ENCODE assay signal across 22 cellular contexts in genomic region chr2:12806535-12806934, GRCh38.
"Had no signal": no experiment of that assay in that cellular context is flagged by ENCODE, and none has a peak within 500 bp of the region (broad histone marks: within the 10 kb centered on the region; RNA-seq: fewer than 3 reads in every experiment).

No MANE protein-coding gene starts in this region.

- H3K27me3 ChIP-seq: esophagus squamous epithelium, stomach, transverse colon had no signal

- H3K9me3 ChIP-seq: esophagus squamous epithelium, transverse colon had no signal

- H3K27ac ChIP-seq: transverse colon had no signal

- H3K4me1 ChIP-seq: stomach, transverse colon had no signal

- H3K4me3 ChIP-seq: esophagus squamous epithelium, stomach, transverse colon had no signal

- H3K36me3 ChIP-seq: esophagus squamous epithelium, stomach, transverse colon had no signal

- FAIRE-seq: astrocyte, colon, kidney, urothelium cell line had no signal

- DNase-seq: activated B cell treated with CpG ODN at 0.5 μM for 24 hours; activated CD4-positive, alpha-beta T cell treated with anti-CD3 and anti-CD28 coated beads for 36 hours; activated CD4-positive, alpha-beta T cell treated with anti-CD3 and anti-CD28 coated beads, Interleukin-2, amount 50 U/mL, for 4 hours; activated CD8-positive, alpha-beta memory T cell treated with anti-CD3 and anti-CD28 coated beads, Interleukin-2, amount 50 U/mL, for 48 hours; activated naive CD4-positive, alpha-beta T cell; activated naive CD8-positive, alpha-beta T cell treated with anti-CD3 and anti-CD28 coated beads for 36 hours; activated T-cell treated with anti-CD3 and anti-CD28 coated beads, Interleukin-2, amount 50 U/mL, for 4 hours; esophagus squamous epithelium; kidney; midbrain; nephron progenitor cell; stimulated activated CD4-positive, alpha-beta T cell treated with anti-CD3 and anti-CD28 coated beads, Interleukin-1b, Interleukin-23, amount 100 ng/mL, for 48 hours; stomach; SW 1271; T-helper 17 cell; transverse colon had no signal

- H3K4me3 Mint-ChIP-seq: activated B cell treated with CpG ODN at 0.5 μM for 24 hours; activated CD4-positive, alpha-beta T cell treated with anti-CD3 and anti-CD28 coated beads for 36 hours; activated naive CD8-positive, alpha-beta T cell treated with anti-CD3 and anti-CD28 coated beads for 36 hours; activated T-cell treated with anti-CD3 and anti-CD28 coated beads, Interleukin-2, amount 50 U/mL, for 4 hours; central memory CD8-positive, alpha-beta T cell; nephron progenitor cell; T-helper 17 cell had no signal

- ATAC-seq: activated CD4-positive, alpha-beta T cell treated with anti-CD3 and anti-CD28 coated beads for 36 hours; activated T-cell treated with anti-CD3 and anti-CD28 coated beads, Interleukin-2, amount 50 U/mL, for 4 hours; left lobe of liver; T-helper 17 cell had no signal

- H3K27ac Mint-ChIP-seq: activated B cell treated with CpG ODN at 0.5 μM for 24 hours; activated CD4-positive, alpha-beta T cell treated with anti-CD3 and anti-CD28 coated beads for 36 hours; activated naive CD8-positive, alpha-beta T cell treated with anti-CD3 and anti-CD28 coated beads for 36 hours; activated T-helper 2 cell treated with anti-CD3 and anti-CD28 coated beads, Interferon-gamma antibody, Interleukin-2, Interleukin-4, amounts not matched to agents 10 μg/mL and 5 μg/mL and 100 μg/mL, durations not matched to agents 14 hours and 24 hours and 36 hours; nephron progenitor cell; T-helper 17 cell had no signal

- H3K27me3 Mint-ChIP-seq: activated CD4-positive, alpha-beta T cell treated with anti-CD3 and anti-CD28 coated beads for 36 hours had no signal

- H3K4me1 Mint-ChIP-seq: activated B cell treated with CpG ODN at 0.5 μM for 24 hours; central memory CD8-positive, alpha-beta T cell had no signal
